ENCODE assay signal across 8 cellular contexts in genomic region chr4:104491826-104492771, GRCh38. TPM values are rescaled to one million over a fixed set of nuclear protein-coding genes. Genes with fewer than 3 reads are reported as not detected.
DNase-seq lines count a peak whose midpoint lies in the region; ATAC-seq lines count a peak whose summit lies in the region.

No MANE protein-coding gene starts in this region.

- H3K27me3 Mint-ChIP-seq in activated CD4-positive, alpha-beta memory T cell treated with anti-CD3 and anti-CD28 coated beads for 36 hours, result peaks cover 50% of the 10 kb centered on the region

- H3K9ac ChIP-seq in HUES6 (ENCODE audit: low read length), result peak overlapping the region; percentile 86
- H3K9ac ChIP-seq in skeletal muscle satellite cell (ENCODE audit: low read depth, low read length), result peak overlapping the region; percentile 38

- H3K4me1 ChIP-seq in HUES6 (ENCODE audit: control insufficient read depth, insufficient read depth, low read length) (peaks cover 32% of the 10 kb centered on the region), iPS DF 6.9 (ENCODE audit: control insufficient read depth, insufficient read depth, low read length) (peaks cover 2% of the 10 kb centered on the region; the same call in 1 of the 2 replicates), skeletal muscle satellite cell (ENCODE audit: control insufficient read depth, insufficient read depth, low read length) (peaks cover 9% of the 10 kb centered on the region)

- H3K36me3 ChIP-seq in HUES6 (ENCODE audit: control insufficient read depth, insufficient read depth, low read length) (no peaks in the 10 kb centered on the region), iPS DF 6.9 (ENCODE audit: control insufficient read depth, insufficient read depth, low read length) (no peaks in the 10 kb centered on the region), skeletal muscle satellite cell (ENCODE audit: insufficient read depth, low read length) (no peaks in the 10 kb centered on the region)

- DNase-seq in NCI-H1105 treated with DMSO at 0.1 percent for 48 hours (lab: John Stamatoyannopoulos, UW), result peak; percentile 59
- no peak for DNase-seq in NCI-H1105 (lab: John Stamatoyannopoulos, UW)
- no peak for DNase-seq in activated CD4-positive, alpha-beta memory T cell treated with anti-CD3 and anti-CD28 coated beads for 36 hours
- DNase-seq in iPS DF 6.9 (ENCODE audit: low read depth, low spot score), result no peak
- DNase-seq in HPDE6-E6E7 (ENCODE audit: extremely low spot score), result no peak

- peaks cover 41% of the 10 kb centered on the region for H3K4me1 Mint-ChIP-seq in activated CD4-positive, alpha-beta memory T cell treated with anti-CD3 and anti-CD28 coated beads for 36 hours (ENCODE audit: low read depth)

- ATAC-seq in GM21390 (IDR thresholded peaks at IDR 0.05; ENCODE audit: unreplicated experiment), result peak; percentile 37

- H3K4me3 ChIP-seq in HUES6 (ENCODE audit: low read depth, low read length), result peak overlapping the region; percentile 88
- H3K4me3 ChIP-seq in iPS DF 6.9 (ENCODE audit: low read length), result peak overlapping the region; percentile 98; the same call in 1 of the 2 replicates
- peak overlapping the region; percentile 82 for H3K4me3 ChIP-seq in skeletal muscle satellite cell (ENCODE audit: low read length)

- CTCF ChIA-PET in activated CD4-positive, alpha-beta memory T cell treated with anti-CD3 and anti-CD28 coated beads for 36 hours (lab: Charles Lee), result no interaction called here

- no peaks in the 10 kb centered on the region for H3K9me3 Mint-ChIP-seq in activated CD4-positive, alpha-beta memory T cell treated with anti-CD3 and anti-CD28 coated beads for 36 hours

- POLR2A ChIA-PET in activated CD4-positive, alpha-beta memory T cell treated with anti-CD3 and anti-CD28 coated beads for 36 hours (lab: Charles Lee), result no interaction called here

- peak overlapping the region; percentile 64 for H3K4me3 Mint-ChIP-seq in activated CD4-positive, alpha-beta memory T cell treated with anti-CD3 and anti-CD28 coated beads for 36 hours

- H3K36me3 Mint-ChIP-seq in activated CD4-positive, alpha-beta memory T cell treated with anti-CD3 and anti-CD28 coated beads for 36 hours, result no peaks in the 10 kb centered on the region

- no peak overlapping the region for H3K27ac Mint-ChIP-seq in activated CD4-positive, alpha-beta memory T cell treated with anti-CD3 and anti-CD28 coated beads for 36 hours

- H3K4me2 ChIP-seq in skeletal muscle satellite cell (ENCODE audit: low read length), result peak overlapping the region; percentile 97

- peaks cover 15% of the 10 kb centered on the region; the same call in 1 of the 2 replicates for H3K27me3 ChIP-seq in HUES6 (ENCODE audit: control insufficient read depth, insufficient read depth, low read length)
- no peaks in the 10 kb centered on the region for H3K27me3 ChIP-seq in iPS DF 6.9 (ENCODE audit: control insufficient read depth, insufficient read depth, low read length)
- peaks cover 3% of the 10 kb centered on the region for H3K27me3 ChIP-seq in skeletal muscle satellite cell (ENCODE audit: control insufficient read depth, insufficient read depth, low read length)

- peak overlapping the region; percentile 65; the same call in 1 of the 2 replicates for H3K27ac ChIP-seq in HUES6 (ENCODE audit: low read depth, low read length)
- no peak overlapping the region for H3K27ac ChIP-seq in iPS DF 6.9 (ENCODE audit: low read length)

- no CpG with 5 or more reads among the region's 19 CpGs for WGBS in iPS DF 6.9 (ENCODE audit: insufficient coverage, insufficient read length)

- H3K9me3 ChIP-seq in HUES6 (ENCODE audit: control insufficient read depth, insufficient read depth, low read depth, low read length), result no peaks in the 10 kb centered on the region
- no peaks in the 10 kb centered on the region for H3K9me3 ChIP-seq in iPS DF 6.9 (ENCODE audit: control insufficient read depth, insufficient read depth, low read length)
- no peaks in the 10 kb centered on the region for H3K9me3 ChIP-seq in skeletal muscle satellite cell (replicated peaks; ENCODE audit: low read length)

- intact Hi-C loops in activated CD4-positive, alpha-beta memory T cell treated with anti-CD3 and anti-CD28 coated beads for 36 hours (cut with micrococcal nuclease), result loop anchor here (5.0 kb wide), 2 partner anchors 570 to 980 kb away; partner anchors contain the start of gene PPA2

RNA-seq across cellular contexts. Expression of gene CXXC4, which starts 2.6 kb away (rescaled TPM):
- not detected for total RNA-seq in activated CD4-positive, alpha-beta memory T cell treated with anti-CD3 and anti-CD28 coated beads for 36 hours
- total RNA-seq in skeletal muscle satellite cell (2012; rRNA removed), result 0.22 TPM in 1 of 2 replicates, not detected in the other
